19 cellular contexts compared by ENCODE assay signal in genomic region chr3:74537164-74537563, GRCh38.
DNase-seq lines count a peak whose midpoint lies in the region; ATAC-seq and TF ChIP-seq lines count a peak whose summit lies in the region.
"Had no signal": no experiment of that assay in that cellular context is flagged by ENCODE, and none has a peak within 500 bp of the region (broad histone marks: within the 10 kb centered on the region; RNA-seq: fewer than 3 reads in every experiment).

No MANE protein-coding gene starts in this region.

- no peak for TF ChIP-seq CTCF in BJ (IDR thresholded peaks at IDR 0.05; ENCODE audit: insufficient read depth, low read depth, low read length)
- TF ChIP-seq CTCF in uterus (IDR thresholded peaks at IDR 0.05): no peak

- no peaks in the 10 kb centered on the region for H3K27me3 ChIP-seq in BJ (ENCODE audit: control insufficient read depth, insufficient read depth, low read length)
- no peaks in the 10 kb centered on the region for H3K27me3 ChIP-seq in Karpas-422 (ENCODE audit: low read length)
- H3K27me3 ChIP-seq in uterus: no peaks in the 10 kb centered on the region
- H3K27me3 ChIP-seq: BLaER1 treated with 17β-estradiol and CSF1 and Interleukin-3, amounts not matched to agents 10 nM and 100 nM; breast epithelium; SJCRH30 had no signal

- ATAC-seq in GM21367 (IDR thresholded peaks at IDR 0.05; ENCODE audit: unreplicated experiment): no peak

- DNase-seq in BJ (ENCODE audit: low read depth) (peak; percentile 25), OCI-M1 (lab: John Stamatoyannopoulos, UW) (peak; percentile 2), fibroblast of the conjunctiva (ENCODE audit: low read depth) (peak; percentile 89), stromal cell of bone marrow (ENCODE audit: low read depth) (peak; percentile 44), Karpas-422 (no peak), uterus (no peak)
- DNase-seq: activated CD4-positive, alpha-beta T cell treated with anti-CD3 and anti-CD28 coated beads, Interleukin-2, amount 50 U/mL, for 48 hours; hippocampal formation; Kasumi-1; NCI-H1105 treated with DMSO at 0.1 percent for 48 hours; NCI-H2107; NCI-H526; SJCRH30; stimulated activated naive CD4-positive, alpha-beta T cell treated with Interleukin-2 at 50 U/mL for 16 hours; T-helper 2 cell; WERI-Rb-1 had no signal

- intact Hi-C loops in uterus (cut with DNase I; ENCODE audit: low total_unique reads): no loop called here

- no peaks in the 10 kb centered on the region for H3K9me2 ChIP-seq in Karpas-422 (replicated peaks; ENCODE audit: insufficient read depth, low read length)

- H3K9ac ChIP-seq in Karpas-422 (ENCODE audit: low read length): no peak overlapping the region
- H3K9ac ChIP-seq: BLaER1 treated with 17β-estradiol and CSF1 and Interleukin-3, amounts not matched to agents 10 nM and 100 nM had no signal

- H3K9me3 ChIP-seq in Karpas-422 (ENCODE audit: low read length) (no peaks in the 10 kb centered on the region), uterus (no peaks in the 10 kb centered on the region)
- H3K9me3 ChIP-seq: BLaER1 treated with 17β-estradiol and CSF1 and Interleukin-3, amounts not matched to agents 10 nM and 100 nM; breast epithelium; SJCRH30 had no signal

- no peaks in the 10 kb centered on the region for H3K4me1 ChIP-seq in Karpas-422 (ENCODE audit: low read length)
- H3K4me1 ChIP-seq in uterus: no peaks in the 10 kb centered on the region
- H3K4me1 ChIP-seq: BLaER1 treated with 17β-estradiol and CSF1 and Interleukin-3, amounts not matched to agents 10 nM and 100 nM; breast epithelium; SJCRH30 had no signal

- POLR2A ChIA-PET in BJ (lab: Charles Lee): no interaction called here

- H4K20me1 ChIP-seq in Karpas-422 (ENCODE audit: insufficient read depth, low read depth, low read length): no peaks in the 10 kb centered on the region
- H4K20me1 ChIP-seq: BLaER1 treated with 17β-estradiol and CSF1 and Interleukin-3, amounts not matched to agents 10 nM and 100 nM had no signal

- TF ChIP-seq POLR2A in uterus (IDR thresholded peaks at IDR 0.05): no peak

- no peak overlapping the region for H3K4me3 ChIP-seq in BJ (ENCODE audit: low read depth, low read length)
- no peak overlapping the region for H3K4me3 ChIP-seq in Karpas-422 (ENCODE audit: low read length)
- no peak overlapping the region for H3K4me3 ChIP-seq in uterus
- H3K4me3 ChIP-seq: BLaER1 treated with 17β-estradiol and CSF1 and Interleukin-3, amounts not matched to agents 10 nM and 100 nM; breast epithelium; SJCRH30 had no signal

- CTCF ChIA-PET in BJ (lab: Yijun Ruan, JAX): no interaction called here

- no peaks in the 10 kb centered on the region for H3K79me2 ChIP-seq in Karpas-422 (ENCODE audit: low read length)

- no peak overlapping the region for H2AFZ ChIP-seq in Karpas-422 (ENCODE audit: low read length)

- H3K27ac ChIP-seq in Karpas-422 (ENCODE audit: low read length) (no peak overlapping the region), uterus (no peak overlapping the region)
- H3K27ac ChIP-seq: BLaER1 treated with 17β-estradiol and CSF1 and Interleukin-3, amounts not matched to agents 10 nM and 100 nM; SJCRH30; WERI-Rb-1 had no signal

- no peak overlapping the region for H3K4me2 ChIP-seq in Karpas-422 (ENCODE audit: low read depth, low read length, poor library complexity, severe bottlenecking)
- H3K4me2 ChIP-seq: BLaER1 treated with 17β-estradiol and CSF1 and Interleukin-3, amounts not matched to agents 10 nM and 100 nM had no signal

- H3K36me3 ChIP-seq in BJ (ENCODE audit: control insufficient read depth, insufficient read depth, low read length) (no peaks in the 10 kb centered on the region), Karpas-422 (ENCODE audit: insufficient read depth, low read length) (no peaks in the 10 kb centered on the region), uterus (no peaks in the 10 kb centered on the region)
- H3K36me3 ChIP-seq: BLaER1 treated with 17β-estradiol and CSF1 and Interleukin-3, amounts not matched to agents 10 nM and 100 nM; breast epithelium; SJCRH30; WERI-Rb-1 had no signal

Comparison
In these comparisons a context has a peak if more than half of its experiments do, and no peak if none do; other contexts are left out.
1. DNase-seq: peak in BJ (single experiment), OCI-M1 (single experiment), fibroblast of the conjunctiva (single experiment) and stromal cell of bone marrow (single experiment); none in Karpas-422 (single experiment) and uterus (0 of 2).